ENCODE assay signal across 36 cellular contexts in the genomic region with DNA sequence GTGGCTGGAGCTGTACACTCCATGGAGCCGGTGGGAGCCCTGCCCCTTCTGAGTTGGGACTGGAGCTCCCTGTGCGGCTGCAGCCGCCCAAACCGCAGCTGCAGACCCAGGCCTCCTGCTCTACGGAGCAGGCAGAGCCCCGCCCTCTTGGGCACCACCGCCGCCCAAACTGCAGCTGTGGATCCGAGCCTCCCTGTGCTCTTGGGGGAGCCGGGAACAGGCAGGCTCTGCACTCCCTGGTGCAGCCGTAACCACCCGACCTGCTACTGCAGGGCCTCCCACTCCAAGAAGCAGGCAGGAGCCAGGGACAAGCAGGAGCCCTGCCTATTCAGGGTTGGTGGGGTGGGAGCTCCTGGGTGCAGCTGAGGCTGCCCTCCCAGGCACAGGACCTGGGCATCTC.
"Had no signal": no experiment of that assay in that cellular context is flagged by ENCODE, and none has a peak within 500 bp of the region (broad histone marks: within the 10 kb centered on the region; RNA-seq: fewer than 3 reads in every experiment).

No MANE protein-coding gene starts in this region.

- H3K27me3 ChIP-seq: adrenal gland, body of pancreas, brain microvascular endothelial cell had no signal

- H3K36me3 ChIP-seq: adrenal gland, brain microvascular endothelial cell, breast epithelium had no signal

- H3K9me3 ChIP-seq: body of pancreas had no signal

- H3K9me3 Mint-ChIP-seq: activated CD4-positive, alpha-beta memory T cell treated with anti-CD3 and anti-CD28 coated beads for 36 hours; activated CD4-positive, alpha-beta T cell treated with anti-CD3 and anti-CD28 coated beads, Interleukin-2, amount 10 ng/mL, durations not matched to agents 24 days and 14 days; activated CD8-positive, alpha-beta T cell treated with anti-CD3 and anti-CD28 coated beads for 36 hours; activated naive CD4-positive, alpha-beta T cell treated with anti-CD3 and anti-CD28 coated beads for 36 hours; activated naive CD4-positive, alpha-beta T cell treated with anti-CD3 and anti-CD28 coated beads, Interleukin-2, amount 50 U/mL, for 72 hours; activated T-cell treated with anti-CD3 and anti-CD28 coated beads, Interleukin-2, amount 50 U/mL, for 4 hours; activated T-cell treated with anti-CD3 and anti-CD28 coated beads, Interleukin-2, amount 50 U/mL, for 72 hours; activated T-helper 1 cell treated with anti-CD3 and anti-CD28 coated beads, Interleukin-12 subunit alpha, Interleukin-12 subunit beta, Interleukin-2, Interleukin-4 antibody, amounts not matched to agents 30 ng/mL and 10 ng/mL and 1 ng/mL, durations not matched to agents 14 hours and 24 hours and 36 hours; activated T-helper 17 cell treated with anti-CD3 and anti-CD28 coated beads, Interleukin-2, amount 50 U/mL, for 72 hours; central memory CD8-positive, alpha-beta T cell; T-helper 1 cell treated with Interleukin-12 subunit alpha and Interleukin-12 subunit beta and Interleukin-4 antibody, amounts not matched to agents 30 μg/mL and 1 μg/mL, for 36 hours had no signal

- H3K4me3 ChIP-seq: adrenal gland, body of pancreas, breast epithelium had no signal

- H3K27me3 Mint-ChIP-seq: activated CD4-positive, alpha-beta T cell treated with anti-CD3 and anti-CD28 coated beads, Interleukin-2, amount 10 ng/mL, durations not matched to agents 24 days and 14 days; activated naive CD8-positive, alpha-beta T cell treated with anti-CD3 and anti-CD28 coated beads for 36 hours; central memory CD8-positive, alpha-beta T cell had no signal

- H3K27ac Mint-ChIP-seq: activated CD4-positive, alpha-beta memory T cell treated with anti-CD3 and anti-CD28 coated beads for 36 hours; activated CD4-positive, alpha-beta T cell treated with anti-CD3 and anti-CD28 coated beads, Interleukin-2, amount 10 ng/mL, durations not matched to agents 24 days and 14 days; activated CD8-positive, alpha-beta T cell treated with anti-CD3 and anti-CD28 coated beads for 36 hours; activated naive CD4-positive, alpha-beta T cell treated with anti-CD3 and anti-CD28 coated beads for 36 hours; activated naive CD4-positive, alpha-beta T cell treated with anti-CD3 and anti-CD28 coated beads, Interleukin-2, amount 50 U/mL, for 72 hours; activated naive CD8-positive, alpha-beta T cell treated with anti-CD3 and anti-CD28 coated beads for 36 hours; activated T-cell treated with anti-CD3 and anti-CD28 coated beads, Interleukin-2, amount 50 U/mL, for 72 hours; activated T-helper 1 cell treated with anti-CD3 and anti-CD28 coated beads, Interleukin-12 subunit alpha, Interleukin-12 subunit beta, Interleukin-2, Interleukin-4 antibody, amounts not matched to agents 30 ng/mL and 10 ng/mL and 1 ng/mL, durations not matched to agents 14 hours and 24 hours and 36 hours; activated T-helper 17 cell treated with anti-CD3 and anti-CD28 coated beads, Interleukin-2, amount 50 U/mL, for 72 hours; T-helper 1 cell treated with Interleukin-12 subunit alpha and Interleukin-12 subunit beta and Interleukin-4 antibody, amounts not matched to agents 30 μg/mL and 1 μg/mL, for 36 hours; T-helper 2 cell treated with Interferon-gamma antibody and Interleukin-4, amounts not matched to agents 5 μg/mL and 100 μg/mL, for 36 hours had no signal

- DNase-seq: activated CD4-positive, alpha-beta memory T cell treated with anti-CD3 and anti-CD28 coated beads for 36 hours; activated CD4-positive, alpha-beta T cell treated with anti-CD3 and anti-CD28 coated beads for 4 hours; activated CD4-positive, alpha-beta T cell treated with anti-CD3 and anti-CD28 coated beads, Interleukin-2, amount 10 ng/mL, durations not matched to agents 24 days and 14 days; activated CD4-positive, alpha-beta T cell treated with anti-CD3 and anti-CD28 coated beads, Interleukin-2, amount 50 U/mL, for 1 hour; activated CD4-positive, alpha-beta T cell treated with anti-CD3 and anti-CD28 coated beads, Interleukin-2, amount 50 U/mL, for 4 hours; activated CD4-positive, CD25-positive, alpha-beta regulatory T cell; activated CD8-positive, alpha-beta memory T cell treated with anti-CD3 and anti-CD28 coated beads, Interleukin-2, amount 50 U/mL, for 4 hours; activated CD8-positive, alpha-beta T cell treated with anti-CD3 and anti-CD28 coated beads for 36 hours; activated effector memory CD4-positive, alpha-beta T cell treated with anti-CD3 and anti-CD28 coated beads, Interleukin-2, amount 50 U/mL, for 16 hours; activated gamma-delta T cell treated with Interleukin-2 at 50 U/mL for 16 hours; activated naive CD4-positive, alpha-beta T cell; activated naive CD4-positive, alpha-beta T cell treated with anti-CD3 and anti-CD28 coated beads for 36 hours; activated naive CD4-positive, alpha-beta T cell treated with anti-CD3 and anti-CD28 coated beads, Interleukin-2, amount 50 U/mL, for 16 hours; activated naive CD8-positive, alpha-beta T cell treated with anti-CD3 and anti-CD28 coated beads for 36 hours; activated T-cell treated with anti-CD3 and anti-CD28 coated beads for 4 hours; activated T-cell treated with anti-CD3 and anti-CD28 coated beads, Interleukin-2, amount 50 U/mL, for 1 hour; activated T-cell treated with anti-CD3 and anti-CD28 coated beads, Interleukin-2, amount 50 U/mL, for 4 hours; activated T-cell treated with anti-CD3 and anti-CD28 coated beads, Interleukin-2, amount 50 U/mL, for 72 hours; adrenal gland; amniotic stem cell; aorta; body of pancreas; brain microvascular endothelial cell; cerebellar nuclear complex; T-helper 1 cell; T-helper 2 cell; T-helper 9 cell had no signal

- H3K4me1 Mint-ChIP-seq: activated CD4-positive, alpha-beta T cell treated with anti-CD3 and anti-CD28 coated beads, Interleukin-2, amount 10 ng/mL, durations not matched to agents 24 days and 14 days; activated naive CD8-positive, alpha-beta T cell treated with anti-CD3 and anti-CD28 coated beads for 36 hours; activated T-helper 17 cell treated with anti-CD3 and anti-CD28 coated beads, Interleukin-2, amount 50 U/mL, for 72 hours; central memory CD8-positive, alpha-beta T cell had no signal

- H3K27ac ChIP-seq: adrenal gland, body of pancreas, brain microvascular endothelial cell, breast epithelium, VCaP had no signal

- ATAC-seq: activated CD4-positive, CD25-positive, alpha-beta regulatory T cell treated with anti-CD3 and anti-CD28 coated beads, Interleukin-2, amount 50 U/mL, for 24 hours; activated CD8-positive, alpha-beta T cell treated with anti-CD3 and anti-CD28 coated beads for 36 hours; activated naive CD4-positive, alpha-beta T cell treated with anti-CD3 and anti-CD28 coated beads, Interleukin-2, amount 50 U/mL, for 72 hours; activated T-cell treated with anti-CD3 and anti-CD28 coated beads, Interleukin-2, amount 50 U/mL, for 4 hours; activated T-cell treated with anti-CD3 and anti-CD28 coated beads, Interleukin-2, amount 50 U/mL, for 72 hours; activated T-helper 17 cell treated with anti-CD3 and anti-CD28 coated beads, Interleukin-2, amount 50 U/mL, for 72 hours; body of pancreas had no signal

- H3K36me3 Mint-ChIP-seq: activated CD4-positive, alpha-beta memory T cell treated with anti-CD3 and anti-CD28 coated beads for 36 hours; activated naive CD8-positive, alpha-beta T cell treated with anti-CD3 and anti-CD28 coated beads for 36 hours had no signal

- H3K4me3 Mint-ChIP-seq: activated CD4-positive, alpha-beta memory T cell treated with anti-CD3 and anti-CD28 coated beads for 36 hours; activated CD4-positive, alpha-beta T cell treated with anti-CD3 and anti-CD28 coated beads, Interleukin-2, amount 10 ng/mL, durations not matched to agents 24 days and 14 days; activated CD8-positive, alpha-beta T cell treated with anti-CD3 and anti-CD28 coated beads for 36 hours; activated naive CD4-positive, alpha-beta T cell treated with anti-CD3 and anti-CD28 coated beads for 36 hours; activated naive CD8-positive, alpha-beta T cell treated with anti-CD3 and anti-CD28 coated beads for 36 hours; activated T-cell treated with anti-CD3 and anti-CD28 coated beads, Interleukin-2, amount 50 U/mL, for 4 hours; activated T-cell treated with anti-CD3 and anti-CD28 coated beads, Interleukin-2, amount 50 U/mL, for 72 hours; activated T-helper 1 cell treated with anti-CD3 and anti-CD28 coated beads, Interleukin-12 subunit alpha, Interleukin-12 subunit beta, Interleukin-2, Interleukin-4 antibody, amounts not matched to agents 30 ng/mL and 10 ng/mL and 1 ng/mL, durations not matched to agents 14 hours and 24 hours and 36 hours; activated T-helper 17 cell treated with anti-CD3 and anti-CD28 coated beads, Interleukin-2, amount 50 U/mL, for 72 hours; central memory CD8-positive, alpha-beta T cell; T-helper 1 cell treated with Interleukin-12 subunit alpha and Interleukin-12 subunit beta and Interleukin-4 antibody, amounts not matched to agents 30 μg/mL and 1 μg/mL, for 36 hours; T-helper 2 cell treated with Interferon-gamma antibody and Interleukin-4, amounts not matched to agents 5 μg/mL and 100 μg/mL, for 36 hours had no signal

- H3K4me1 ChIP-seq: adrenal gland, body of pancreas, breast epithelium had no signal
